Comparison of ENCODE assay signal across 21 cellular contexts in the genomic region with DNA sequence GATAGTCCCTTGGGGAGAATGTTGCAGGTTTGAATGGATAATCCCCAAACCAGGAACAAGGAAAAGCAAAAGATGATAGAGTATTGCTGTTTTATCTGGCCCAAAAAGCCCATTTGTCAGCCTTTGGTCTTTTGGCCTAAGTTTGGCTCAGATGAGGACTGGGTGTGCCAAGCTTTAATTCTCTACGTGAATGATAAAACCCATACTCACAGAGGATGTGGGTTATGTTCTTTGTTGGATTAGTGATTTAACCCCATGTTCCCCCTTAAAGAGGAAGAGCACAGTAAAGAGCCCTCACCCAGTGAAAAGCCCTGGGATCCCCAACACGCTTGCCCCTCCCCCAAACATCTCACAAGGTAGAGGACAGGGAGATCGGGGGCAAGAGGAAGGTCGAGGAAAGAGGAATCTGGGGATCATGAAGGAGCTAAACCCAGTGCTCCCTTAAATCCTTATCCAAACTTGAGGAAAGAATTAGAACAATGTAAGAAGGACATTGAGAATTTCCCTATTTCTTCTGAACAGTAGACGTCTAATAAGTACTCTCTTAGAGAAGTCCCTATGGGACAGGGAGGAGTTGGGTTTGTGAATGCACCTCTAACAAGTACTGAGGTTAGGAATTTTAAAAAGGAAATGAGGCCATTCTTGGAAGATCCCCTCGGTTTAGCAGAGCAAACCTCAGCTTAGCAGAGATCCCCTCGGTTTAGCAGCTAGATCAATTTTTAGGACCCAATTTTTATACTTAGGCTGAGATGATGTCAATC.
DNase-seq lines count a peak whose midpoint lies in the region; ATAC-seq, FAIRE-seq and TF ChIP-seq lines count a peak whose summit lies in the region.
"Had no signal": no experiment of that assay in that cellular context is flagged by ENCODE, and none has a peak within 500 bp of the region (broad histone marks: within the 10 kb centered on the region; RNA-seq: fewer than 3 reads in every experiment).

No MANE protein-coding gene starts in this region.

- H3K27me3 ChIP-seq in K562 (ENCODE audit: control insufficient read depth in 2 of 2, insufficient read depth in 2 of 2, low read length in 2 of 2) (no peaks in the 10 kb centered on the region), right atrium auricular region (no peaks in the 10 kb centered on the region), mammary epithelial cell (ENCODE audit: insufficient read depth, low read length) (no peaks in the 10 kb centered on the region)
- H3K27me3 ChIP-seq: ovary had no signal

- peak; percentile 75 for DNase-seq in Jurkat, Clone E6-1 (ENCODE audit: low read depth, low spot score)
- DNase-seq in K562 (ENCODE audit: extremely low read depth in 1 of 4, low spot score in 3 of 4), result no peak
- no peak for DNase-seq in right atrium auricular region (ENCODE audit: low spot score)
- no peak for DNase-seq in sciatic nerve (ENCODE audit: low spot score)
- DNase-seq in mammary epithelial cell, result no peak
- no peak for DNase-seq in SHP77 treated with DMSO at 0.1 percent for 48 hours (lab: John Stamatoyannopoulos, UW)
- DNase-seq: activated CD4-positive, alpha-beta memory T cell treated with anti-CD3 and anti-CD28 coated beads for 36 hours; activated T-cell treated with anti-CD3 and anti-CD28 coated beads, Interleukin-2, amount 50 U/mL, for 1 hour; AML-193; effector CD8-positive, alpha-beta T cell; H7; Karpas-422; NCI-H1105 treated with DMSO at 0.1 percent for 48 hours; NCI-H2171; NCI-H69; SHP77; stimulated activated CD4-positive, alpha-beta T cell treated with anti-CD3 and anti-CD28 coated beads, Interleukin-4, amount 100 ng/mL, for 1 hour; T-helper 1 cell had no signal

- peaks cover 3 to 18% of the 10 kb centered on the region in 2 experiments; a peak in 3 of 5 replicates for H3K4me1 ChIP-seq in K562 (replicated peaks in 1 of 2; ENCODE audit: control insufficient read depth in 2 of 2, insufficient read depth in 2 of 2, low read length in 2 of 2)
- H3K4me1 ChIP-seq in right atrium auricular region, result peaks cover 0 to 31% of the 10 kb centered on the region in 2 donors
- no peaks in the 10 kb centered on the region for H3K4me1 ChIP-seq in mammary epithelial cell (ENCODE audit: insufficient read depth, low read length)

- H3K79me2 ChIP-seq in K562 (ENCODE audit: control insufficient read depth, insufficient read depth, low read length) (no peaks in the 10 kb centered on the region), mammary epithelial cell (ENCODE audit: insufficient read depth, low read length) (no peaks in the 10 kb centered on the region)

- no peak for FAIRE-seq in K562 (lab: Jason Lieb, UNC)

- no peak for TF ChIP-seq POLR2A in K562 (conservative IDR thresholded peaks at IDR 0.05)

- TF ChIP-seq CTCF in K562 (IDR thresholded peaks at IDR 0.05 in 2 of 3, conservative IDR thresholded peaks at IDR 0.05 in 1 of 3; ENCODE audit: insufficient read depth in 2 of 3, low read depth in 1 of 3, low read length in 3 of 3) (no peak), right atrium auricular region (IDR thresholded peaks at IDR 0.05) (no peak), mammary epithelial cell (conservative IDR thresholded peaks at IDR 0.05 in 1 of 2, IDR thresholded peaks at IDR 0.05 in 1 of 2; ENCODE audit: extremely low read depth in 1 of 2, insufficient read depth in 1 of 2, low read depth in 1 of 2, low read length in 2 of 2) (no peak)

- peak overlapping the region; percentile 17 for H3K4me3 ChIP-seq in Jurkat, Clone E6-1 (ENCODE audit: low read length)
- H3K4me3 ChIP-seq in K562 (no peak overlapping the region), right atrium auricular region (no peak overlapping the region), mammary epithelial cell (replicated peaks in 1 of 3; ENCODE audit: insufficient read depth in 1 of 3, low read depth in 2 of 3, low read length in 3 of 3) (no peak overlapping the region)
- H3K4me3 ChIP-seq: ovary had no signal

- H2AFZ ChIP-seq in K562 (ENCODE audit: low read depth, low read length), result peak overlapping the region; percentile 7
- no peak overlapping the region for H2AFZ ChIP-seq in mammary epithelial cell (ENCODE audit: low read depth, low read length)

- dilution Hi-C loops in mammary epithelial cell (cut with HindIII; ENCODE audit: low sequenced_read_pairs), result no loop called here

- TF ChIP-seq EP300 in K562 (IDR thresholded peaks at IDR 0.05; ENCODE audit: low read length), result no peak

- CTCF ChIA-PET in K562 (lab: Yijun Ruan, JAX; ENCODE audit: low intra/inter-chr PET ratio) (no interaction called here), mammary epithelial cell (lab: Charles Lee; ENCODE audit: low non-redundant PET) (no interaction called here)

- POLR2A ChIA-PET in K562 (lab: Yijun Ruan, JAX), result interaction anchor here (0.6 kb wide), 1 partner anchor 651 kb away, joined by 3 read pairs; no protein-coding TSS in a partner anchor

- H3K9me1 ChIP-seq in K562 (ENCODE audit: control insufficient read depth, insufficient read depth, low read length), result no peaks in the 10 kb centered on the region

- ATAC-seq in K562 (no peak), sciatic nerve (peak; percentile 87), HG03565 (IDR thresholded peaks at IDR 0.05; ENCODE audit: unreplicated experiment) (no peak), HG02642 (IDR thresholded peaks at IDR 0.05; ENCODE audit: poor library complexity, unreplicated experiment) (no peak)

- BruUV-seq in K562 (replicated peaks; lab: Mats Ljungman, UMichigan), result no TSS peak
- no TSS peak for BruUV-seq in mammary epithelial cell (replicated peaks; lab: Mats Ljungman, UMichigan)

- H3K9me3 ChIP-seq in K562 (replicated peaks; ENCODE audit: control insufficient read depth, insufficient read depth, low read depth, low read length) (no peaks in the 10 kb centered on the region), right atrium auricular region (no peaks in the 10 kb centered on the region), mammary epithelial cell (replicated peaks; ENCODE audit: insufficient read depth, low read length) (no peaks in the 10 kb centered on the region)
- H3K9me3 ChIP-seq: ovary had no signal

- H3K4me2 ChIP-seq in K562 (ENCODE audit: insufficient read depth, low read length), result 0 out of 2 replicates have a peak overlapping the region, but pooled peaks have one; percentile 71
- H3K4me2 ChIP-seq in mammary epithelial cell (ENCODE audit: insufficient read depth, low read depth, low read length), result no peak overlapping the region

- intact Hi-C loops in K562 (cut with micrococcal nuclease) (loop anchor here (5.0 kb wide), 1 partner anchor 58 kb away; no protein-coding TSS in a partner anchor), sciatic nerve (cut with DNase I) (no loop called here), mammary epithelial cell (cut with micrococcal nuclease) (no loop called here)

- in situ Hi-C loops in K562 (cut with MboI), result no loop called here
- in situ Hi-C loops in mammary epithelial cell (cut with MboI; ENCODE audit: low sequenced_read_pairs in 2 of 2), result no loop called here

- H3K9ac ChIP-seq in K562 (ENCODE audit: insufficient read depth in 1 of 2, low read depth in 2 of 2, low read length in 2 of 2), result peak overlapping the region in 1 of 2 experiments; percentile 11; a peak in 1 of 4 replicates
- no peak overlapping the region for H3K9ac ChIP-seq in mammary epithelial cell (ENCODE audit: insufficient read depth, low read length)

- peak overlapping the region; percentile 33; the same call in 1 of the 3 replicates for H3K27ac ChIP-seq in K562 (ENCODE audit: extremely low read depth, low read depth, low read length)
- H3K27ac ChIP-seq in right atrium auricular region, result peak overlapping the region; percentile 31 to 58
- H3K27ac ChIP-seq in mammary epithelial cell (ENCODE audit: insufficient read depth, low read depth, low read length), result no peak overlapping the region
- H3K27ac ChIP-seq: ovary had no signal

- 68% methylated on average over 7 of the region's 7 CpGs for WGBS in K562 (ENCODE audit: insufficient coverage, low coverage, missing lambda C conversion rate)
- 89% methylated on average over 6 of the region's 7 CpGs for WGBS in mammary epithelial cell (ENCODE audit: low coverage, missing lambda C conversion rate)

- H4K20me1 ChIP-seq in K562 (replicated peaks; ENCODE audit: control insufficient read depth, insufficient read depth, low read length) (no peaks in the 10 kb centered on the region), mammary epithelial cell (ENCODE audit: insufficient read depth, low read length) (no peaks in the 10 kb centered on the region)

- peaks cover 20% of the 10 kb centered on the region; the same call in 2 of the 3 replicates for H3K36me3 ChIP-seq in K562 (ENCODE audit: control insufficient read depth, insufficient read depth, low read length)
- no peaks in the 10 kb centered on the region for H3K36me3 ChIP-seq in right atrium auricular region
- H3K36me3 ChIP-seq in mammary epithelial cell (ENCODE audit: insufficient read depth, low read length), result no peaks in the 10 kb centered on the region
- H3K36me3 ChIP-seq: ovary had no signal

- TF ChIP-seq RAD21 in K562 (CRISPR knock-in tag; conservative IDR thresholded peaks at IDR 0.05 in 1 of 2, IDR thresholded peaks at IDR 0.05 in 1 of 2), result no peak

TF ChIP-seq in K562, 482 proteins besides CTCF, POLR2A, EP300 and RAD21 (continues in another document):
- TF ChIP-seq SRSF3 (IDR thresholded peaks at IDR 0.05; ENCODE audit: insufficient read depth, low read length) (no peak), PRPF4 (IDR thresholded peaks at IDR 0.05; ENCODE audit: insufficient read depth, low read depth, low read length, poor library complexity, severe bottlenecking) (no peak), ZNF133 (CRISPR knock-in tag; IDR thresholded peaks at IDR 0.05) (no peak), ETV1 (tag; conservative IDR thresholded peaks at IDR 0.05; ENCODE audit: low read depth) (no peak), CHCHD3 (CRISPR knock-in tag; IDR thresholded peaks at IDR 0.05) (no peak), BACH1 (tag; IDR thresholded peaks at IDR 0.05) (no peak), E2F3 (CRISPR knock-in tag; IDR thresholded peaks at IDR 0.05) (no peak)
